ENCODE assay signal across 12 cellular contexts in the genomic region with DNA sequence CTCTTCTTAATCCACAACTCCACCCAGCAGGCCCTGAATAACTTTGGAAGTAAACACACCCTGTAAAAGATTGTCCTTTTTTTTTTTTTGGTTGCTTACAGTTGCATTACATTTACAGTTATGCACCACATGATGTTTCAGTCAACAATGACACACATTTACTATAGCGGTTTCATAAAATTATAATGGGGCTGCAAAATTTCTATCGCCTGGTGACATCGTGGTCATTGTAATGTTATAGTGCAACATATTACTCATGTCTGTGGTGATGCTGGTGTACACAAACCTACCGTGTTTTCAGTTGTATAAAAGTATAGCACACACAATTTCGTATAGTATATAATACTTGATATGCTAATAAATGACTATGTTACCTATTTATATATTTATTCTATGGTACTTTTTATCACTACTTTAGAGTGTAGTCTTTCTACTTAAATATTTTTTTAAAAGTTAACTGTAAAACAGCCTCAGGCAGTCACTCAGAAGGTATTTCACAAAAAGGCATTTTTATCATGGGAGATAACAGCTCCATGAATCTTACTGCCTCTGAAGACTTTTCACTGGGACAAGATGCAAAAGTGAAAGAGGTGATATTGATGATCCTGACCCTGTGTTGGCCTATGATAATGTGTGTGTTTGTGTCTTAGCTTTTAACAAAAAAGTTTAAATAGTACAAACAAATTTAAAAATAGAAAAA.
A peak's percentile ranks its signal among the peaks of the same experiment; 100 is the strongest.
DNase-seq lines count a peak whose midpoint lies in the region; TF ChIP-seq lines count a peak whose summit lies in the region.
"Had no signal": no experiment of that assay in that cellular context is flagged by ENCODE, and none has a peak within 500 bp of the region (broad histone marks: within the 10 kb centered on the region; RNA-seq: fewer than 3 reads in every experiment).

No MANE protein-coding gene starts in this region.

- no peaks in the 10 kb centered on the region for H3K27me3 ChIP-seq in SU-DHL-6 (ENCODE audit: low read length)
- H3K27me3 ChIP-seq in trophoblast cell (ENCODE audit: insufficient read depth, low read length), result no peaks in the 10 kb centered on the region

- no peak overlapping the region for H3K18ac ChIP-seq in trophoblast cell (ENCODE audit: low read length)

- no peak overlapping the region for H3K4me3 ChIP-seq in SU-DHL-6 (ENCODE audit: insufficient read depth, low read length, poor library complexity, severe bottlenecking)
- no peak overlapping the region for H3K4me3 ChIP-seq in epithelial cell of esophagus (ENCODE audit: low read length)
- no peak overlapping the region for H3K4me3 ChIP-seq in trophoblast cell (ENCODE audit: low read depth, low read length)

- H3K79me2 ChIP-seq in SU-DHL-6 (ENCODE audit: insufficient read depth, low read length) (no peaks in the 10 kb centered on the region), trophoblast cell (ENCODE audit: control insufficient read depth, insufficient read depth, low read length, poor library complexity) (no peaks in the 10 kb centered on the region)

- H4K20me1 ChIP-seq in SU-DHL-6 (ENCODE audit: low read depth, low read length), result no peaks in the 10 kb centered on the region

- no peak overlapping the region for H3K14ac ChIP-seq in trophoblast cell (ENCODE audit: low read length)

- no peak overlapping the region for H4K12ac ChIP-seq in trophoblast cell (ENCODE audit: low read depth, low read length)

- no peak overlapping the region for H3K23ac ChIP-seq in trophoblast cell (ENCODE audit: low read length)

- no peak overlapping the region for H2BK12ac ChIP-seq in trophoblast cell (ENCODE audit: low read length)

- H3K9ac ChIP-seq in SU-DHL-6 (ENCODE audit: low read length), result no peak overlapping the region
- no peak overlapping the region for H3K9ac ChIP-seq in trophoblast cell (ENCODE audit: low read length)

- TF ChIP-seq CTCF in SU-DHL-6 (IDR thresholded peaks at IDR 0.05; ENCODE audit: insufficient read depth, low read length, poor library complexity, severe bottlenecking), result no peak
- no peak for TF ChIP-seq CTCF in epithelial cell of esophagus (IDR thresholded peaks at IDR 0.05; ENCODE audit: insufficient read depth, low read depth, low read length, missing control alignments)

- no peak overlapping the region for H4K91ac ChIP-seq in trophoblast cell (ENCODE audit: low read depth, low read length)

- H3K4ac ChIP-seq in trophoblast cell (ENCODE audit: low read depth, low read length), result no peak overlapping the region

- H4K8ac ChIP-seq in trophoblast cell (ENCODE audit: low read depth, low read length), result no peak overlapping the region

- no peaks in the 10 kb centered on the region for H3F3A ChIP-seq in SU-DHL-6 (ENCODE audit: insufficient read depth)

- no peaks in the 10 kb centered on the region for H3K36me3 ChIP-seq in SU-DHL-6 (ENCODE audit: low read length)
- H3K36me3 ChIP-seq in trophoblast cell (ENCODE audit: control insufficient read depth in 1 of 2, insufficient read depth in 2 of 2, low read length in 2 of 2), result no peaks in the 10 kb centered on the region

- H2AK5ac ChIP-seq in trophoblast cell (ENCODE audit: low read length), result no peak overlapping the region

- H2AFZ ChIP-seq in SU-DHL-6 (ENCODE audit: low read depth, low read length, severe bottlenecking), result peak overlapping the region; percentile 14
- no peak overlapping the region for H2AFZ ChIP-seq in trophoblast cell (ENCODE audit: insufficient read depth, low read length, poor library complexity)

- no peaks in the 10 kb centered on the region for H3K4me1 ChIP-seq in trophoblast cell (ENCODE audit: control insufficient read depth in 1 of 2, insufficient read depth in 2 of 2, low read length in 2 of 2)

- H3K79me1 ChIP-seq in trophoblast cell (ENCODE audit: low read length), result no peaks in the 10 kb centered on the region

- H3K9me2 ChIP-seq in SU-DHL-6 (replicated peaks; ENCODE audit: insufficient read depth, low read length), result no peaks in the 10 kb centered on the region

- H3K9me3 ChIP-seq in SU-DHL-6 (ENCODE audit: insufficient read depth, low read length) (no peaks in the 10 kb centered on the region), trophoblast cell (ENCODE audit: insufficient read depth, low read depth, low read length) (no peaks in the 10 kb centered on the region)

- no peak overlapping the region for H2BK120ac ChIP-seq in trophoblast cell (ENCODE audit: insufficient read depth, low read length, poor library complexity)

- DNase-seq in NCI-H460 (ENCODE audit: extremely low read depth, low read depth) (peak; percentile 78), epithelial cell of esophagus (ENCODE audit: low read depth) (peak; percentile 10), trophoblast cell (peak; percentile 26 to 55), Kasumi-1 (lab: John Stamatoyannopoulos, UW) (no peak), NCI-H1417 (lab: John Stamatoyannopoulos, UW) (no peak), OCI-M2 (lab: John Stamatoyannopoulos, UW; ENCODE audit: unreplicated experiment) (no peak)
- DNase-seq: C1 segment of cervical spinal cord; Calu3; CD4-positive, alpha-beta T cell; DMS 273 treated with DMSO at 0.1 percent for 48 hours; H9 had no signal

- WGBS in trophoblast cell (ENCODE audit: extremely low coverage, insufficient coverage, insufficient read length), result no CpG with 5 or more reads among the region's 5 CpGs

- H3K4me2 ChIP-seq in SU-DHL-6 (ENCODE audit: low read depth, low read length, poor library complexity, severe bottlenecking) (no peak overlapping the region), trophoblast cell (ENCODE audit: low read length) (no peak overlapping the region)

- no peak overlapping the region for H2BK5ac ChIP-seq in trophoblast cell (ENCODE audit: low read depth, low read length, poor library complexity)

- H3K27ac ChIP-seq in SU-DHL-6 (ENCODE audit: low read depth, low read length) (no peak overlapping the region), trophoblast cell (ENCODE audit: low read depth, low read length) (no peak overlapping the region)

Comparison
In these comparisons a context has a peak if more than half of its experiments do, and no peak if none do; other contexts are left out.
1. DNase-seq: peak in NCI-H460 (single experiment), epithelial cell of esophagus (single experiment) and trophoblast cell (2 of 2); none in Kasumi-1 (0 of 2), NCI-H1417 (0 of 3) and OCI-M2 (single experiment).